1 cellular context compared by ENCODE assay signal in the genomic region with DNA sequence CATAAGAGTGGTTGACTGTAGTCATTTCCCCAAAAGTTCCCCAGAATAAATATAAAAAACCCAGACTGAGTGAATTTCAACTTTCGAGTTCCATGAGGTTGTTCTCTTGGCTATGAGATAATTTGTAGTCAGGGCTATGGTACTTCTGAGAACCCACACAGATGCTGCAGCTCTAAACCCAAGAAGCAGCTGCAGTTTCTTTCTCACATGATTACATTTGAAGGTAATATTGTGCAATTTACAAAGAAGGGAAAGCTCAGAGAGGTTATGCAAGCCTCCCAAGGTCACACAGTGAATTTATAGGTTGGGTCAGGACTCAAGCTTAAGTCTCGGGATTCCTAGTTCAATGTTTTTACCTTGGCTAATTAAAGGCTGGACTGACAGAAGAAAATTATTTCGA.
A peak's percentile ranks its signal among the peaks of the same experiment; 100 is the strongest.
TF ChIP-seq lines count a peak whose summit lies in the region.

No MANE protein-coding gene starts in this region.

TF ChIP-seq in GM12878, 131 proteins besides CTCF, POLR2A, EP300 and RAD21 (continued from another document):
- TF ChIP-seq PBX3 (IDR thresholded peaks at IDR 0.05; ENCODE audit: insufficient replicate concordance, low read depth, low read length) (no peak), JUND (IDR thresholded peaks at IDR 0.05; ENCODE audit: low read depth, low read length) (no peak), HDGF (IDR thresholded peaks at IDR 0.05) (no peak), EED (IDR thresholded peaks at IDR 0.05; ENCODE audit: low read depth) (peak; percentile 42; the same call in 1 of the 2 replicates), RELB (IDR thresholded peaks at IDR 0.05; ENCODE audit: low read depth) (0 out of 2 replicates have a peak, but pooled peaks have one; percentile 29), MYB (IDR thresholded peaks at IDR 0.05; ENCODE audit: borderline replicate concordance, low read depth, low read length) (no peak), SUZ12 (IDR thresholded peaks at IDR 0.05; ENCODE audit: unreplicated experiment) (no peak), IRF5 (IDR thresholded peaks at IDR 0.05; ENCODE audit: borderline replicate concordance) (no peak), CBFB (IDR thresholded peaks at IDR 0.05; ENCODE audit: low read depth) (no peak)
- TF ChIP-seq, protein P1, sequence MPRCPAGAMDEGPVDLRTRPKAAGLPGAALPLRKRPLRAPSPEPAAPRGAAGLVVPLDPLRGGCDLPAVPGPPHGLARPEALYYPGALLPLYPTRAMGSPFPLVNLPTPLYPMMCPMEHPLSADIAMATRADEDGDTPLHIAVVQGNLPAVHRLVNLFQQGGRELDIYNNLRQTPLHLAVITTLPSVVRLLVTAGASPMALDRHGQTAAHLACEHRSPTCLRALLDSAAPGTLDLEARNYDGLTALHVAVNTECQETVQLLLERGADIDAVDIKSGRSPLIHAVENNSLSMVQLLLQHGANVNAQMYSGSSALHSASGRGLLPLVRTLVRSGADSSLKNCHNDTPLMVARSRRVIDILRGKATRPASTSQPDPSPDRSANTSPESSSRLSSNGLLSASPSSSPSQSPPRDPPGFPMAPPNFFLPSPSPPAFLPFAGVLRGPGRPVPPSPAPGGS (IDR thresholded peaks at IDR 0.05; ENCODE audit: borderline replicate concordance, insufficient read depth, low read depth, low read length, poor library complexity, severe bottlenecking) = peak; percentile 87
- TF ChIP-seq, protein P2, sequence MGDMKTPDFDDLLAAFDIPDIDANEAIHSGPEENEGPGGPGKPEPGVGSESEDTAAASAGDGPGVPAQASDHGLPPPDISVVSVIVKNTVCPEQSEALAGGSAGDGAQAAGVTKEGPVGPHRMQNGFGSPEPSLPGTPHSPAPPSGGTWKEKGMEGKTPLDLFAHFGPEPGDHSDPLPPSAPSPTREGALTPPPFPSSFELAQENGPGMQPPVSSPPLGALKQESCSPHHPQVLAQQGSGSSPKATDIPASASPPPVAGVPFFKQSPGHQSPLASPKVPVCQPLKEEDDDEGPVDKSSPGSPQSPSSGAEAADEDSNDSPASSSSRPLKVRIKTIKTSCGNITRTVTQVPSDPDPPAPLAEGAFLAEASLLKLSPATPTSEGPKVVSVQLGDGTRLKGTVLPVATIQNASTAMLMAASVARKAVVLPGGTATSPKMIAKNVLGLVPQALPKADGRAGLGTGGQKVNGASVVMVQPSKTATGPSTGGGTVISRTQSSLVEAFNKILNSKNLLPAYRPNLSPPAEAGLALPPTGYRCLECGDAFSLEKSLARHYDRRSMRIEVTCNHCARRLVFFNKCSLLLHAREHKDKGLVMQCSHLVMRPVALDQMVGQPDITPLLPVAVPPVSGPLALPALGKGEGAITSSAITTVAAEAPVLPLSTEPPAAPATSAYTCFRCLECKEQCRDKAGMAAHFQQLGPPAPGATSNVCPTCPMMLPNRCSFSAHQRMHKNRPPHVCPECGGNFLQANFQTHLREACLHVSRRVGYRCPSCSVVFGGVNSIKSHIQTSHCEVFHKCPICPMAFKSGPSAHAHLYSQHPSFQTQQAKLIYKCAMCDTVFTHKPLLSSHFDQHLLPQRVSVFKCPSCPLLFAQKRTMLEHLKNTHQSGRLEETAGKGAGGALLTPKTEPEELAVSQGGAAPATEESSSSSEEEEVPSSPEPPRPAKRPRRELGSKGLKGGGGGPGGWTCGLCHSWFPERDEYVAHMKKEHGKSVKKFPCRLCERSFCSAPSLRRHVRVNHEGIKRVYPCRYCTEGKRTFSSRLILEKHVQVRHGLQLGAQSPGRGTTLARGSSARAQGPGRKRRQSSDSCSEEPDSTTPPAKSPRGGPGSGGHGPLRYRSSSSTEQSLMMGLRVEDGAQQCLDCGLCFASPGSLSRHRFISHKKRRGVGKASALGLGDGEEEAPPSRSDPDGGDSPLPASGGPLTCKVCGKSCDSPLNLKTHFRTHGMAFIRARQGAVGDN (IDR thresholded peaks at IDR 0.05) = no peak
- TF ChIP-seq, protein P3, sequence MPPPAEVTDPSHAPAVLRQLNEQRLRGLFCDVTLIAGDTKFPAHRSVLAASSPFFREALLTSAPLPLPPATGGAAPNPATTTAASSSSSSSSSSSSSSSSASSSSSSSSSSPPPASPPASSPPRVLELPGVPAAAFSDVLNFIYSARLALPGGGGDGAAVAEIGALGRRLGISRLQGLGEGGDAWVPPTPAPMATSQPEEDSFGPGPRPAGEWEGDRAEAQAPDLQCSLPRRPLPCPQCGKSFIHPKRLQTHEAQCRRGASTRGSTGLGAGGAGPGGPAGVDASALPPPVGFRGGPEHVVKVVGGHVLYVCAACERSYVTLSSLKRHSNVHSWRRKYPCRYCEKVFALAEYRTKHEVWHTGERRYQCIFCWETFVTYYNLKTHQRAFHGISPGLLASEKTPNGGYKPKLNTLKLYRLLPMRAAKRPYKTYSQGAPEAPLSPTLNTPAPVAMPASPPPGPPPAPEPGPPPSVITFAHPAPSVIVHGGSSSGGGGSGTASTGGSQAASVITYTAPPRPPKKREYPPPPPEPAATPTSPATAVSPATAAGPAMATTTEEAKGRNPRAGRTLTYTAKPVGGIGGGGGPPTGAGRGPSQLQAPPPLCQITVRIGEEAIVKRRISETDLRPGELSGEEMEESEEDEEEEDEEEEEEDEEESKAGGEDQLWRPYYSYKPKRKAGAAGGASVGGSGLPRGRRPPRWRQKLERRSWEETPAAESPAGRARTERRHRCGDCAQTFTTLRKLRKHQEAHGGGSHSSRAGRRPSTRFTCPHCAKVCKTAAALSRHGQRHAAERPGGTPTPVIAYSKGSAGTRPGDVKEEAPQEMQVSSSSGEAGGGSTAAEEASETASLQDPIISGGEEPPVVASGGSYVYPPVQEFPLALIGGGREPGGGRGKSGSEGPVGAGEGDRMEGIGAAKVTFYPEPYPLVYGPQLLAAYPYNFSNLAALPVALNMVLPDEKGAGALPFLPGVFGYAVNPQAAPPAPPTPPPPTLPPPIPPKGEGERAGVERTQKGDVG (CRISPR knock-in tag; IDR thresholded peaks at IDR 0.05) = no peak
TF ChIP-seq in GM12878: peak in this region for 22.
